Comparison of ENCODE assay signal across 2 cellular contexts in genomic region chr17:76304226-76305134, GRCh38.
TF ChIP-seq lines count a peak whose summit lies in the region.

No MANE protein-coding gene starts in this region.

TF ChIP-seq in WTC11, 78 proteins besides CTCF, POLR2A, EP300 and RAD21:
- no peak for TF ChIP-seq ESRRA (CRISPR knock-in tag; IDR thresholded peaks at IDR 0.05; ENCODE audit: borderline replicate concordance)
- no peak for TF ChIP-seq MXD4 (CRISPR knock-in tag; IDR thresholded peaks at IDR 0.05; ENCODE audit: borderline replicate concordance)
- no peak for TF ChIP-seq E2F4 (CRISPR knock-in tag; IDR thresholded peaks at IDR 0.05; ENCODE audit: borderline replicate concordance, low read depth)
- TF ChIP-seq ATF2 (CRISPR knock-in tag; IDR thresholded peaks at IDR 0.05; ENCODE audit: borderline replicate concordance, low read depth): no peak
- no peak for TF ChIP-seq NFATC4 (CRISPR knock-in tag; IDR thresholded peaks at IDR 0.05)
- no peak for TF ChIP-seq ZNF263 (CRISPR knock-in tag; IDR thresholded peaks at IDR 0.05; ENCODE audit: low read depth)
- TF ChIP-seq CREB1 (CRISPR knock-in tag; IDR thresholded peaks at IDR 0.05): no peak
- TF ChIP-seq IRF2 (CRISPR knock-in tag; IDR thresholded peaks at IDR 0.05; ENCODE audit: borderline replicate concordance, low read depth): no peak
- TF ChIP-seq ZNF121 (CRISPR knock-in tag; IDR thresholded peaks at IDR 0.05): no peak
- TF ChIP-seq PRDM15 (CRISPR knock-in tag; IDR thresholded peaks at IDR 0.05): no peak
- TF ChIP-seq USF1 (CRISPR knock-in tag; IDR thresholded peaks at IDR 0.05): no peak
- TF ChIP-seq ARID4B (CRISPR knock-in tag; IDR thresholded peaks at IDR 0.05; ENCODE audit: borderline replicate concordance): no peak

TF ChIP-seq in HepG2, 621 proteins besides CTCF, POLR2A, EP300 and RAD21 (continues in another document):
- no peak for TF ChIP-seq DNMT3B (CRISPR knock-in tag; conservative IDR thresholded peaks at IDR 0.05)
- no peak for TF ChIP-seq RBAK (CRISPR knock-in tag; IDR thresholded peaks at IDR 0.05)
- no peak for TF ChIP-seq TFDP1 (CRISPR knock-in tag; IDR thresholded peaks at IDR 0.05; ENCODE audit: borderline replicate concordance)
- 0 out of 2 replicates have a peak, but pooled peaks have one; percentile 11 for TF ChIP-seq ZNF710 (CRISPR knock-in tag; IDR thresholded peaks at IDR 0.05; ENCODE audit: borderline replicate concordance)
- TF ChIP-seq ERF (CRISPR knock-in tag; IDR thresholded peaks at IDR 0.05): no peak
- TF ChIP-seq RARG (CRISPR knock-in tag; IDR thresholded peaks at IDR 0.05; ENCODE audit: low read depth): no peak
- TF ChIP-seq NR1H2 (CRISPR knock-in tag; IDR thresholded peaks at IDR 0.05; ENCODE audit: borderline replicate concordance, low read depth): no peak
- peak; percentile 36; the same call in 1 of the 2 replicates for TF ChIP-seq ZC3H13 (CRISPR knock-in tag; IDR thresholded peaks at IDR 0.05)
- no peak for TF ChIP-seq HMG20B (CRISPR knock-in tag; conservative IDR thresholded peaks at IDR 0.05)
- TF ChIP-seq ATF7-NPFF (CRISPR knock-in tag; IDR thresholded peaks at IDR 0.05; ENCODE audit: low read depth): no peak
- no peak for TF ChIP-seq ZNF780A (CRISPR knock-in tag; IDR thresholded peaks at IDR 0.05)
- peak; percentile 56 for TF ChIP-seq POLR2G (IDR thresholded peaks at IDR 0.05; ENCODE audit: low read depth, low read length)
- TF ChIP-seq AGO1 (IDR thresholded peaks at IDR 0.05; ENCODE audit: low read depth, low read length, poor library complexity, severe bottlenecking): peak; percentile 65
- TF ChIP-seq ZNF687 (CRISPR knock-in tag; IDR thresholded peaks at IDR 0.05): 0 out of 2 replicates have a peak, but pooled peaks have one; percentile 8
- no peak for TF ChIP-seq HNF4G (IDR thresholded peaks at IDR 0.05; ENCODE audit: borderline replicate concordance, low read depth, low read length)
- no peak for TF ChIP-seq HNF4G (CRISPR knock-in tag; IDR thresholded peaks at IDR 0.05; ENCODE audit: borderline replicate concordance, low read depth)
- TF ChIP-seq DPF2 (CRISPR knock-in tag; IDR thresholded peaks at IDR 0.05; ENCODE audit: borderline replicate concordance, low read depth): no peak
- no peak for TF ChIP-seq ATF4 (CRISPR knock-in tag; IDR thresholded peaks at IDR 0.05)
- TF ChIP-seq ZMYM4 (CRISPR knock-in tag; IDR thresholded peaks at IDR 0.05): no peak
- no peak for TF ChIP-seq PRDM15 (CRISPR knock-in tag; IDR thresholded peaks at IDR 0.05)
- TF ChIP-seq SMARCC2 (IDR thresholded peaks at IDR 0.05): no peak
- no peak for TF ChIP-seq SKI (IDR thresholded peaks at IDR 0.05; ENCODE audit: partially characterized antibody)
- no peak for TF ChIP-seq KLF12 (CRISPR knock-in tag; IDR thresholded peaks at IDR 0.05; ENCODE audit: borderline replicate concordance)
- TF ChIP-seq ZBTB39 (CRISPR knock-in tag; IDR thresholded peaks at IDR 0.05): no peak
- TF ChIP-seq MAF1 (CRISPR knock-in tag; IDR thresholded peaks at IDR 0.05; ENCODE audit: borderline replicate concordance): no peak
- TF ChIP-seq ZNF598 (CRISPR knock-in tag; IDR thresholded peaks at IDR 0.05; ENCODE audit: borderline replicate concordance): 0 out of 2 replicates have a peak, but pooled peaks have one; percentile 58
- TF ChIP-seq ZNF615 (CRISPR knock-in tag; IDR thresholded peaks at IDR 0.05; ENCODE audit: borderline replicate concordance): no peak
- TF ChIP-seq AGO2 (optimal IDR thresholded peaks at IDR 0.05; ENCODE audit: low read depth, low read length): peak; percentile 59
- TF ChIP-seq ARHGAP35 (CRISPR knock-in tag; IDR thresholded peaks at IDR 0.05; ENCODE audit: borderline replicate concordance): no peak
- TF ChIP-seq ZSCAN31 (CRISPR knock-in tag; IDR thresholded peaks at IDR 0.05; ENCODE audit: low read depth): no peak
- no peak for TF ChIP-seq BCLAF1 (IDR thresholded peaks at IDR 0.05)
- no peak for TF ChIP-seq ATF3 (CRISPR knock-in tag; IDR thresholded peaks at IDR 0.05)
- TF ChIP-seq ARNT2 (CRISPR knock-in tag; IDR thresholded peaks at IDR 0.05; ENCODE audit: low read depth): 0 out of 2 replicates have a peak, but pooled peaks have one; percentile 12
- peak; percentile 87 for TF ChIP-seq RBM22 (optimal IDR thresholded peaks at IDR 0.05; ENCODE audit: low read length)
- no peak for TF ChIP-seq E2F2 (CRISPR knock-in tag; IDR thresholded peaks at IDR 0.05; ENCODE audit: borderline replicate concordance)
- no peak for TF ChIP-seq ZNF451 (CRISPR knock-in tag; IDR thresholded peaks at IDR 0.05)
- TF ChIP-seq TBX2 (CRISPR knock-in tag; IDR thresholded peaks at IDR 0.05; ENCODE audit: borderline replicate concordance): no peak
